In genomic region chr2:127162261-127163089, GRCh38 we compare ENCODE assay signal across 27 cellular contexts. TPM values are rescaled to one million over a fixed set of nuclear protein-coding genes. Genes with fewer than 3 reads are reported as not detected.
"Had no signal": no experiment of that assay in that cellular context is flagged by ENCODE, and none has a peak within 500 bp of the region (broad histone marks: within the 10 kb centered on the region; RNA-seq: fewer than 3 reads in every experiment).

No MANE protein-coding gene starts in this region.

- H3K4me3 ChIP-seq: adrenal gland, body of pancreas, gastrocnemius medialis, hepatocyte, testis, uterus had no signal

- H3K4me2 ChIP-seq: hepatocyte had no signal

- H3K27ac Mint-ChIP-seq: activated CD4-positive, alpha-beta T cell treated with anti-CD3 and anti-CD28 coated beads, Interleukin-2, amount 10 ng/mL, durations not matched to agents 7 days and 5 days; activated CD8-positive, alpha-beta T cell treated with anti-CD3 and anti-CD28 coated beads for 36 hours; activated naive CD4-positive, alpha-beta T cell treated with anti-CD3 and anti-CD28 coated beads for 36 hours; activated naive CD8-positive, alpha-beta T cell treated with anti-CD3 and anti-CD28 coated beads for 36 hours; activated T-cell treated with anti-CD3 and anti-CD28 coated beads, Interleukin-2, amount 50 U/mL, for 72 hours; naive thymus-derived CD4-positive, alpha-beta T cell had no signal

- DNase-seq: activated CD4-positive, alpha-beta T cell treated with anti-CD3 and anti-CD28 coated beads for 1 hour; activated CD4-positive, alpha-beta T cell treated with anti-CD3 and anti-CD28 coated beads, Interleukin-2, amount 10 ng/mL, durations not matched to agents 7 days and 5 days; activated CD8-positive, alpha-beta T cell treated with anti-CD3 and anti-CD28 coated beads for 36 hours; activated naive CD4-positive, alpha-beta T cell treated with anti-CD3 and anti-CD28 coated beads for 36 hours; activated naive CD8-positive, alpha-beta T cell treated with anti-CD3 and anti-CD28 coated beads for 36 hours; activated T-cell treated with anti-CD3 and anti-CD28 coated beads for 4 hours; activated T-cell treated with anti-CD3 and anti-CD28 coated beads, Interleukin-2, amount 50 U/mL, for 72 hours; aorta; body of pancreas; dermis blood vessel endothelial cell; effector CD8-positive, alpha-beta T cell; left colon; midbrain; naive thymus-derived CD4-positive, alpha-beta T cell; occipital lobe; right cardiac atrium; stimulated activated CD4-positive, alpha-beta T cell treated with anti-CD3 and anti-CD28 coated beads, Interleukin-2, amount 100 ng/mL, for 48 hours; stimulated activated naive CD8-positive, alpha-beta T cell treated with anti-CD3 and anti-CD28 coated beads, Interleukin-15, Interleukin-2, amounts not matched to agents 100 U/mL and 50 U/mL, for 24 hours; SW 1271; T-helper 17 cell; T1000; testis; trophoblast cell; uterus had no signal

- H3K9me3 ChIP-seq: adrenal gland, body of pancreas, gastrocnemius medialis, testis, uterus had no signal

- H3K4me1 ChIP-seq: adrenal gland, body of pancreas, testis, uterus had no signal

- H3K36me3 Mint-ChIP-seq: activated naive CD8-positive, alpha-beta T cell treated with anti-CD3 and anti-CD28 coated beads for 36 hours; naive thymus-derived CD4-positive, alpha-beta T cell had no signal

- H3K36me3 ChIP-seq: adrenal gland, gastrocnemius medialis, uterus had no signal

- H3K27ac ChIP-seq: adrenal gland, body of pancreas, gastrocnemius medialis, hepatocyte, testis, uterus had no signal

- H3K27me3 Mint-ChIP-seq: activated CD8-positive, alpha-beta T cell treated with anti-CD3 and anti-CD28 coated beads for 36 hours; activated naive CD8-positive, alpha-beta T cell treated with anti-CD3 and anti-CD28 coated beads for 36 hours had no signal

- H3K4me3 Mint-ChIP-seq: activated CD4-positive, alpha-beta T cell treated with anti-CD3 and anti-CD28 coated beads, Interleukin-2, amount 10 ng/mL, durations not matched to agents 7 days and 5 days; activated CD8-positive, alpha-beta T cell treated with anti-CD3 and anti-CD28 coated beads for 36 hours; activated naive CD4-positive, alpha-beta T cell treated with anti-CD3 and anti-CD28 coated beads for 36 hours; activated naive CD8-positive, alpha-beta T cell treated with anti-CD3 and anti-CD28 coated beads for 36 hours; activated T-cell treated with anti-CD3 and anti-CD28 coated beads, Interleukin-2, amount 50 U/mL, for 72 hours; naive thymus-derived CD4-positive, alpha-beta T cell; T-helper 17 cell had no signal

- ATAC-seq: activated CD8-positive, alpha-beta T cell treated with anti-CD3 and anti-CD28 coated beads for 36 hours; activated T-cell treated with anti-CD3 and anti-CD28 coated beads, Interleukin-2, amount 50 U/mL, for 72 hours; body of pancreas; gastrocnemius medialis; left colon; naive thymus-derived CD4-positive, alpha-beta T cell; right cardiac atrium; stimulated activated naive CD8-positive, alpha-beta T cell treated with anti-CD3 and anti-CD28 coated beads, Interleukin-15, Interleukin-2, amounts not matched to agents 100 U/mL and 50 U/mL, for 24 hours; T-helper 17 cell had no signal

- H3K27me3 ChIP-seq: adrenal gland, body of pancreas, gastrocnemius medialis, hepatocyte, testis, uterus had no signal

- H3K9me3 Mint-ChIP-seq: activated CD4-positive, alpha-beta T cell treated with anti-CD3 and anti-CD28 coated beads, Interleukin-2, amount 10 ng/mL, durations not matched to agents 7 days and 5 days; activated CD8-positive, alpha-beta T cell treated with anti-CD3 and anti-CD28 coated beads for 36 hours; activated naive CD4-positive, alpha-beta T cell treated with anti-CD3 and anti-CD28 coated beads for 36 hours; activated naive CD8-positive, alpha-beta T cell treated with anti-CD3 and anti-CD28 coated beads for 36 hours; activated T-cell treated with anti-CD3 and anti-CD28 coated beads, Interleukin-2, amount 50 U/mL, for 72 hours; naive thymus-derived CD4-positive, alpha-beta T cell had no signal

- H3K4me1 Mint-ChIP-seq: activated naive CD8-positive, alpha-beta T cell treated with anti-CD3 and anti-CD28 coated beads for 36 hours had no signal

RNA-seq across cellular contexts. Expression of gene CYP27C1, which starts 57.6 kb away (rescaled TPM):
- total RNA-seq: activated CD4-positive, alpha-beta T cell treated with anti-CD3 and anti-CD28 coated beads, Interleukin-2, amount 10 ng/mL, durations not matched to agents 7 days and 5 days; activated CD8-positive, alpha-beta T cell treated with anti-CD3 and anti-CD28 coated beads for 36 hours; activated naive CD4-positive, alpha-beta T cell treated with anti-CD3 and anti-CD28 coated beads for 36 hours; activated naive CD8-positive, alpha-beta T cell treated with anti-CD3 and anti-CD28 coated beads for 36 hours; activated T-cell treated with anti-CD3 and anti-CD28 coated beads, Interleukin-2, amount 50 U/mL, for 72 hours; dermis blood vessel endothelial cell; gastrocnemius medialis; naive thymus-derived CD4-positive, alpha-beta T cell; T-helper 17 cell had no signal
